3 cellular contexts compared by ENCODE assay signal in genomic region chr5:169760229-169760628, GRCh38.
"Had no signal": no experiment of that assay in that cellular context is flagged by ENCODE, and none has a peak within 500 bp of the region (broad histone marks: within the 10 kb centered on the region; RNA-seq: fewer than 3 reads in every experiment).

No MANE protein-coding gene starts in this region.

- ATAC-seq: GM12878 had no signal

- H3K4me3 ChIP-seq: GM12878 had no signal

- DNase-seq: GDM1, GF-D8 had no signal
